Comparison of ENCODE assay signal across 8 cellular contexts in the genomic region with DNA sequence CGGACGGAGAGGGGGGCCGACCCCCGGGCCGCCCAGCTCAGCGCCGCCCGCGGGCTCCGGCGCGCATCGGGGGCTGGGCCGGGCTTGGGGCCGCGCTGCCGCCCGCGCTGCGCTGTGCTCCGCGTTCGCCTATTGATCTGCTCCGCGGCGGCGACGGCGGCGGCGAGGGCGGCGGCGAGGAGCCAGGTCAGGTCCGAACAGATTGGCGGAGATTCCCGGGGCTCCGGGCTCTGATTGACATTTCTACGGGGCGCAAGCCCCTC. TPM values are rescaled to one million over a fixed set of nuclear protein-coding genes. Genes with fewer than 3 reads are reported as not detected.
DNase-seq lines count a peak whose midpoint lies in the region; ATAC-seq and TF ChIP-seq lines count a peak whose summit lies in the region.

No MANE protein-coding gene starts in this region.

- H3K9me3 ChIP-seq in muscle layer of colon (ENCODE audit: low read length), result no peaks in the 10 kb centered on the region

- H3K27me3 Mint-ChIP-seq in chondrocyte (ENCODE audit: low read depth), result peaks cover 63% of the 10 kb centered on the region

- H3K36me3 Mint-ChIP-seq in chondrocyte (ENCODE audit: low read depth), result peaks cover 1% of the 10 kb centered on the region

- H3K4me1 Mint-ChIP-seq in chondrocyte (ENCODE audit: low read depth), result peaks cover 47% of the 10 kb centered on the region

- H3K9ac ChIP-seq in muscle layer of colon (ENCODE audit: low read length), result no peak overlapping the region

- no peak overlapping the region for H3K27ac Mint-ChIP-seq in chondrocyte (ENCODE audit: unreplicated experiment)

- H3K4me3 ChIP-seq in HFF-Myc (replicated peaks; ENCODE audit: low read depth, low read length) (peak overlapping the region; percentile 75), muscle layer of colon (ENCODE audit: low read depth in 1 of 2, low read length in 2 of 2) (peak overlapping the region; percentile 29 to 60)

- H3K9me3 Mint-ChIP-seq in chondrocyte (ENCODE audit: low read depth), result no peaks in the 10 kb centered on the region

- H3K4me3 Mint-ChIP-seq in chondrocyte (ENCODE audit: unreplicated experiment), result peak overlapping the region; percentile 83

- H3K27ac ChIP-seq in 22Rv1, result peak overlapping the region; percentile 99
- H3K27ac ChIP-seq in muscle layer of colon (ENCODE audit: low read depth, low read length), result no peak overlapping the region

- DNase-seq in HFF-Myc (ENCODE audit: extremely low read depth, low read depth), result no peak
- no peak for DNase-seq in chondrocyte (ENCODE audit: low spot score)
- no peak for DNase-seq in ACHN
- DNase-seq in NCI-H526 (lab: John Stamatoyannopoulos, UW), result no peak

- in situ Hi-C loops in ACHN (cut with HindIII; ENCODE audit: low pct_ligation_motif_present, low pct_unique_long_range_greater_than_20kb, low sequenced_read_pairs), result no loop called here

- TF ChIP-seq CTCF in 22Rv1 (IDR thresholded peaks at IDR 0.05) (no peak), HFF-Myc (IDR thresholded peaks at IDR 0.05; ENCODE audit: low read depth, low read length, missing control alignments) (no peak), chondrocyte (IDR thresholded peaks at IDR 0.05) (no peak)

- H3K4me1 ChIP-seq in muscle layer of colon (ENCODE audit: insufficient read depth, low read length), result peaks cover 7% of the 10 kb centered on the region

- H3K36me3 ChIP-seq in muscle layer of colon (ENCODE audit: insufficient read depth, low read length), result no peaks in the 10 kb centered on the region

- ATAC-seq in HG02678 (IDR thresholded peaks at IDR 0.05; ENCODE audit: unreplicated experiment), result no peak
- ATAC-seq in HG03520 (IDR thresholded peaks at IDR 0.05; ENCODE audit: unreplicated experiment), result no peak

- peaks cover 54 to 90% of the 10 kb centered on the region in 2 donors for H3K27me3 ChIP-seq in muscle layer of colon (ENCODE audit: control insufficient read depth in 1 of 2, insufficient read depth in 2 of 2, low read length in 2 of 2)

RNA-seq across cellular contexts. Expression of a gene that starts 0.6 kb away (rescaled TPM):
- 0.47 to 0.85 TPM (median 0.56 TPM) in 3 replicates for total RNA-seq in chondrocyte
